Comparison of ENCODE assay signal across 24 cellular contexts in the genomic region with DNA sequence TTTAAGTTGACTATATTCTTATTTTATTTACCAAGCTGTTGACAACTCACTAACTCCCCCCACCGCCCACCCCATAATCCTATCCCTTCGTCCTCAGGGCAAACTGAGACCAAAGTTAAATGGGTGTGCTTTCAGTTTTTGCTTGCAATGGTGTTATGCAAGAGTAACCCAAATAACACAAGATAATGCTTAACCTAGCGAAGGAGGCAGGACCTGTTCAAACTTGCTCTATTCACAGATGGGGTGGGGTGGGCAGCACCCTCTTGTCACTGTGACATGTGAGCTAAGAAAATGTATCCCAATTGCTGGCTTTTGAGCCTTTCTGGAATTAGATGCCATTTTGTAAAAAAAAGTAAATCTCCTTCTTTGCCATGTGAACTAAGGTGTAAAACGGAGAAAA.
"Had no signal": no experiment of that assay in that cellular context is flagged by ENCODE, and none has a peak within 500 bp of the region (broad histone marks: within the 10 kb centered on the region; RNA-seq: fewer than 3 reads in every experiment).

No MANE protein-coding gene starts in this region.

- H3K36me3 Mint-ChIP-seq: activated CD8-positive, alpha-beta memory T cell treated with anti-CD3 and anti-CD28 coated beads, Interleukin-2, amount 10 ng/mL, durations not matched to agents 7 days and 5 days; activated naive CD8-positive, alpha-beta T cell treated with anti-CD3 and anti-CD28 coated beads, Interleukin-2, amount 10 ng/mL, durations not matched to agents 7 days and 5 days; immature natural killer cell; natural killer cell treated with Interleukin-12 subunit alpha and Interleukin-12 subunit beta and Interleukin-15 and Interleukin-18, amount 100 ng/mL, for 72 hours; stimulated activated memory B cell treated with anti-CD40 and anti-IgM and Interleukin-4, amounts not matched to agents 10 μg/mL and 1 μg/mL and 100 μg/mL, for 72 hours had no signal

- H3K36me3 ChIP-seq: gastroesophageal sphincter, heart left ventricle, neutrophil, pancreas, spleen, upper lobe of right lung had no signal

- H3K9me3 ChIP-seq: body of pancreas, neutrophil, pancreas, testis had no signal

- H3K27me3 ChIP-seq: body of pancreas, gastroesophageal sphincter, heart left ventricle, neutrophil, pancreas, spleen, testis, upper lobe of right lung had no signal

- H3K4me1 ChIP-seq: gastroesophageal sphincter, heart left ventricle, spleen, testis, upper lobe of right lung had no signal

- ATAC-seq: activated CD8-positive, alpha-beta memory T cell treated with anti-CD3 and anti-CD28 coated beads, Interleukin-2, amount 10 ng/mL, durations not matched to agents 7 days and 5 days; body of pancreas; gastroesophageal sphincter; heart left ventricle; natural killer cell treated with Interleukin-12 subunit alpha and Interleukin-12 subunit beta and Interleukin-15 and Interleukin-18, amount 100 ng/mL, for 72 hours; pancreas; stimulated activated memory B cell treated with anti-CD40 and anti-IgM and Interleukin-4, amounts not matched to agents 10 μg/mL and 1 μg/mL and 100 μg/mL, for 72 hours; upper lobe of right lung had no signal

- H3K27me3 Mint-ChIP-seq: activated CD8-positive, alpha-beta memory T cell treated with anti-CD3 and anti-CD28 coated beads, Interleukin-2, amount 10 ng/mL, durations not matched to agents 7 days and 5 days had no signal

- H3K4me3 ChIP-seq: body of pancreas, gastroesophageal sphincter, heart left ventricle, pancreas, spleen, testis, upper lobe of right lung had no signal

- H3K4me3 Mint-ChIP-seq: activated CD4-positive, alpha-beta memory T cell treated with anti-CD3 and anti-CD28 coated beads, Interleukin-2, amount 10 ng/mL, durations not matched to agents 7 days and 5 days; activated CD8-positive, alpha-beta memory T cell treated with anti-CD3 and anti-CD28 coated beads, Interleukin-2, amount 10 ng/mL, durations not matched to agents 7 days and 5 days; activated naive CD8-positive, alpha-beta T cell treated with anti-CD3 and anti-CD28 coated beads, Interleukin-2, amount 10 ng/mL, durations not matched to agents 7 days and 5 days; immature natural killer cell; natural killer cell treated with Interleukin-12 subunit alpha and Interleukin-12 subunit beta and Interleukin-15 and Interleukin-18, amount 100 ng/mL, for 72 hours; stimulated activated memory B cell treated with anti-CD40 and anti-IgM and Interleukin-4, amounts not matched to agents 10 μg/mL and 1 μg/mL and 100 μg/mL, for 72 hours had no signal

- FAIRE-seq: endometrium, pancreas had no signal

- DNase-seq: activated CD4-positive, alpha-beta memory T cell treated with anti-CD3 and anti-CD28 coated beads, Interleukin-2, amount 10 ng/mL, durations not matched to agents 7 days and 5 days; activated CD4-positive, alpha-beta T cell treated with anti-CD3 and anti-CD28 coated beads for 48 hours; activated CD4-positive, CD25-positive, alpha-beta regulatory T cell; activated CD8-positive, alpha-beta memory T cell treated with anti-CD3 and anti-CD28 coated beads, Interleukin-2, amount 10 ng/mL, durations not matched to agents 7 days and 5 days; activated naive CD4-positive, alpha-beta T cell treated with Interleukin-2 at 50 U/mL for 16 hours; activated naive CD8-positive, alpha-beta T cell treated with anti-CD3 and anti-CD28 coated beads, Interleukin-2, amount 10 ng/mL, durations not matched to agents 7 days and 5 days; amygdala; body of pancreas; cerebellar nuclear complex; cortex of kidney; heart left ventricle; immature natural killer cell; pancreas; spleen; stimulated activated CD4-positive, alpha-beta T cell treated with anti-CD3 and anti-CD28 coated beads, Interleukin-4, amount 100 ng/mL, for 4 hours; T1000; testis; upper lobe of right lung had no signal

- H3K27ac Mint-ChIP-seq: activated CD4-positive, alpha-beta memory T cell treated with anti-CD3 and anti-CD28 coated beads, Interleukin-2, amount 10 ng/mL, durations not matched to agents 7 days and 5 days; activated CD8-positive, alpha-beta memory T cell treated with anti-CD3 and anti-CD28 coated beads, Interleukin-2, amount 10 ng/mL, durations not matched to agents 7 days and 5 days; activated naive CD8-positive, alpha-beta T cell treated with anti-CD3 and anti-CD28 coated beads, Interleukin-2, amount 10 ng/mL, durations not matched to agents 7 days and 5 days; activated T-helper 2 cell treated with anti-CD3 and anti-CD28 coated beads, Interferon-gamma antibody, Interleukin-2, Interleukin-4, amounts not matched to agents 10 μg/mL and 5 μg/mL and 100 μg/mL, durations not matched to agents 14 hours and 24 hours and 36 hours; immature natural killer cell; natural killer cell treated with Interleukin-12 subunit alpha and Interleukin-12 subunit beta and Interleukin-15 and Interleukin-18, amount 100 ng/mL, for 72 hours; stimulated activated memory B cell treated with anti-CD40 and anti-IgM and Interleukin-4, amounts not matched to agents 10 μg/mL and 1 μg/mL and 100 μg/mL, for 72 hours had no signal

- H3K4me1 Mint-ChIP-seq: activated CD4-positive, alpha-beta memory T cell treated with anti-CD3 and anti-CD28 coated beads, Interleukin-2, amount 10 ng/mL, durations not matched to agents 7 days and 5 days; activated CD8-positive, alpha-beta memory T cell treated with anti-CD3 and anti-CD28 coated beads, Interleukin-2, amount 10 ng/mL, durations not matched to agents 7 days and 5 days; activated naive CD8-positive, alpha-beta T cell treated with anti-CD3 and anti-CD28 coated beads, Interleukin-2, amount 10 ng/mL, durations not matched to agents 7 days and 5 days; immature natural killer cell; stimulated activated memory B cell treated with anti-CD40 and anti-IgM and Interleukin-4, amounts not matched to agents 10 μg/mL and 1 μg/mL and 100 μg/mL, for 72 hours had no signal

- H3K27ac ChIP-seq: gastroesophageal sphincter, heart left ventricle, neutrophil, pancreas, spleen, testis, upper lobe of right lung had no signal

- H3K9me3 Mint-ChIP-seq: activated CD4-positive, alpha-beta memory T cell treated with anti-CD3 and anti-CD28 coated beads, Interleukin-2, amount 10 ng/mL, durations not matched to agents 7 days and 5 days; stimulated activated memory B cell treated with anti-CD40 and anti-IgM and Interleukin-4, amounts not matched to agents 10 μg/mL and 1 μg/mL and 100 μg/mL, for 72 hours had no signal
